ENCODE assay signal across 1 cellular context in the genomic region with DNA sequence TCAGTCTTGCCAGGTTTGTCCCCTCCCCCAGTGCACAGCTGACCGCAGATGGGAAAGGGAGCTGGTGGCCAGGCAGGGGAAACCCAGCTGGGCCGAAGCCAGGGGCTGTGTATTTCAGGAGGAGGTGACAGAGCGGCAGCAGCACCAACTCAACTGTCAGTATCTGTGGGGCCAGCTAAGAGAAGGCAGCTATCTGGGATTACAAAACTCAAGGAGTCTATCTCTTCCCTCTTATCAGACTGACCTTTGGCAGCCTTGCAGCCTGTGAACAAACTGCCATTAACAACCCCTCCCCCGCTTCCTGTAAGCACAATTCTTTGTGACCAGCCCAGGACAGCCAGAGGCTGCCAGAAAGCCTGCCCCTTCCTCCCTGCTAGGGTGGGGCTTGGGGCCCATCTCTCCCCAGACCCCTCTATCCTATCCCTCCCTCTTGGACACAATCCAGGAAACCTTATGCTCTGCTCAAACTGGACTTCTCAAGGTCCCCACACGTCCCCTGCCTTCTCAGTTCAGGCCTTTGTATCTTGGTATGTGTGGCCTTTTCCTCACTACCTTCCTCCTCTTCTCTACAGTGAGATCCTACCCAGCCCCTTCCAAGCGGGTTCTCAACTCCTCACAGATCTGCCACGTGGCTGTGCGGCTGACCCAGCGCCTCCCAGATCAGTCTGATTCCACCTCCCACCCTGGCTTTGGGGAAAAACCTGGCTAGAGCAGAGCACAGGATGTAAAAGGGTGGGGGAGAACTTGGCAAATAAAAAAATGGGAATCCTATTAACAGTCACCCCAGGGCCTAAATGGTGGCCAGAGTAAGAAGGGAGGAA.
TF ChIP-seq lines count a peak whose summit lies in the region.

No MANE protein-coding gene starts in this region.

TF ChIP-seq in HepG2, 621 proteins besides CTCF, POLR2A, EP300 and RAD21 (continued from another document and continues in another):
- TF ChIP-seq, protein P1, sequence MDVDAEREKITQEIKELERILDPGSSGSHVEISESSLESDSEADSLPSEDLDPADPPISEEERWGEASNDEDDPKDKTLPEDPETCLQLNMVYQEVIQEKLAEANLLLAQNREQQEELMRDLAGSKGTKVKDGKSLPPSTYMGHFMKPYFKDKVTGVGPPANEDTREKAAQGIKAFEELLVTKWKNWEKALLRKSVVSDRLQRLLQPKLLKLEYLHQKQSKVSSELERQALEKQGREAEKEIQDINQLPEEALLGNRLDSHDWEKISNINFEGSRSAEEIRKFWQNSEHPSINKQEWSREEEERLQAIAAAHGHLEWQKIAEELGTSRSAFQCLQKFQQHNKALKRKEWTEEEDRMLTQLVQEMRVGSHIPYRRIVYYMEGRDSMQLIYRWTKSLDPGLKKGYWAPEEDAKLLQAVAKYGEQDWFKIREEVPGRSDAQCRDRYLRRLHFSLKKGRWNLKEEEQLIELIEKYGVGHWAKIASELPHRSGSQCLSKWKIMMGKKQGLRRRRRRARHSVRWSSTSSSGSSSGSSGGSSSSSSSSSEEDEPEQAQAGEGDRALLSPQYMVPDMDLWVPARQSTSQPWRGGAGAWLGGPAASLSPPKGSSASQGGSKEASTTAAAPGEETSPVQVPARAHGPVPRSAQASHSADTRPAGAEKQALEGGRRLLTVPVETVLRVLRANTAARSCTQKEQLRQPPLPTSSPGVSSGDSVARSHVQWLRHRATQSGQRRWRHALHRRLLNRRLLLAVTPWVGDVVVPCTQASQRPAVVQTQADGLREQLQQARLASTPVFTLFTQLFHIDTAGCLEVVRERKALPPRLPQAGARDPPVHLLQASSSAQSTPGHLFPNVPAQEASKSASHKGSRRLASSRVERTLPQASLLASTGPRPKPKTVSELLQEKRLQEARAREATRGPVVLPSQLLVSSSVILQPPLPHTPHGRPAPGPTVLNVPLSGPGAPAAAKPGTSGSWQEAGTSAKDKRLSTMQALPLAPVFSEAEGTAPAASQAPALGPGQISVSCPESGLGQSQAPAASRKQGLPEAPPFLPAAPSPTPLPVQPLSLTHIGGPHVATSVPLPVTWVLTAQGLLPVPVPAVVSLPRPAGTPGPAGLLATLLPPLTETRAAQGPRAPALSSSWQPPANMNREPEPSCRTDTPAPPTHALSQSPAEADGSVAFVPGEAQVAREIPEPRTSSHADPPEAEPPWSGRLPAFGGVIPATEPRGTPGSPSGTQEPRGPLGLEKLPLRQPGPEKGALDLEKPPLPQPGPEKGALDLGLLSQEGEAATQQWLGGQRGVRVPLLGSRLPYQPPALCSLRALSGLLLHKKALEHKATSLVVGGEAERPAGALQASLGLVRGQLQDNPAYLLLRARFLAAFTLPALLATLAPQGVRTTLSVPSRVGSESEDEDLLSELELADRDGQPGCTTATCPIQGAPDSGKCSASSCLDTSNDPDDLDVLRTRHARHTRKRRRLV (CRISPR knock-in tag; IDR thresholded peaks at IDR 0.05), result peak; percentile 72; the same call in 1 of the 2 replicates
- TF ChIP-seq ZNF776 (CRISPR knock-in tag; IDR thresholded peaks at IDR 0.05), result peak; percentile 54; the same call in 1 of the 2 replicates
- TF ChIP-seq MAZ (IDR thresholded peaks at IDR 0.05; ENCODE audit: borderline replicate concordance, low read depth, low read length), result peak; percentile 86; the same call in 1 of the 2 replicates
- TF ChIP-seq MAZ (CRISPR knock-in tag; IDR thresholded peaks at IDR 0.05; ENCODE audit: low read depth), result peak; percentile 96
- no peak; the same call in 1 of the 2 replicates for TF ChIP-seq NFYC (CRISPR knock-in tag; IDR thresholded peaks at IDR 0.05)
- no peak for TF ChIP-seq ZNF546 (CRISPR knock-in tag; conservative IDR thresholded peaks at IDR 0.05)
- TF ChIP-seq, protein P2, sequence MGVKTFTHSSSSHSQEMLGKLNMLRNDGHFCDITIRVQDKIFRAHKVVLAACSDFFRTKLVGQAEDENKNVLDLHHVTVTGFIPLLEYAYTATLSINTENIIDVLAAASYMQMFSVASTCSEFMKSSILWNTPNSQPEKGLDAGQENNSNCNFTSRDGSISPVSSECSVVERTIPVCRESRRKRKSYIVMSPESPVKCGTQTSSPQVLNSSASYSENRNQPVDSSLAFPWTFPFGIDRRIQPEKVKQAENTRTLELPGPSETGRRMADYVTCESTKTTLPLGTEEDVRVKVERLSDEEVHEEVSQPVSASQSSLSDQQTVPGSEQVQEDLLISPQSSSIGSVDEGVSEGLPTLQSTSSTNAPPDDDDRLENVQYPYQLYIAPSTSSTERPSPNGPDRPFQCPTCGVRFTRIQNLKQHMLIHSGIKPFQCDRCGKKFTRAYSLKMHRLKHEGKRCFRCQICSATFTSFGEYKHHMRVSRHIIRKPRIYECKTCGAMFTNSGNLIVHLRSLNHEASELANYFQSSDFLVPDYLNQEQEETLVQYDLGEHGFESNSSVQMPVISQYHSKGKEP (CRISPR knock-in tag; IDR thresholded peaks at IDR 0.05), result peak; percentile 21; the same call in 1 of the 2 replicates
- peak; percentile 24 for TF ChIP-seq TFDP2 (CRISPR knock-in tag; IDR thresholded peaks at IDR 0.05)
- TF ChIP-seq ZNF646 (CRISPR knock-in tag; IDR thresholded peaks at IDR 0.05), result peak; percentile 32; the same call in 1 of the 2 replicates
- TF ChIP-seq PREB (CRISPR knock-in tag; IDR thresholded peaks at IDR 0.05), result no peak
- no peak for TF ChIP-seq HCFC1 (IDR thresholded peaks at IDR 0.05; ENCODE audit: low read depth, low read length)
- TF ChIP-seq, protein P3, sequence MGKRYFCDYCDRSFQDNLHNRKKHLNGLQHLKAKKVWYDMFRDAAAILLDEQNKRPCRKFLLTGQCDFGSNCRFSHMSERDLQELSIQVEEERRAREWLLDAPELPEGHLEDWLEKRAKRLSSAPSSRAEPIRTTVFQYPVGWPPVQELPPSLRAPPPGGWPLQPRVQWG (CRISPR knock-in tag; IDR thresholded peaks at IDR 0.05; ENCODE audit: borderline replicate concordance, low read depth), result no peak
- TF ChIP-seq, protein P4, sequence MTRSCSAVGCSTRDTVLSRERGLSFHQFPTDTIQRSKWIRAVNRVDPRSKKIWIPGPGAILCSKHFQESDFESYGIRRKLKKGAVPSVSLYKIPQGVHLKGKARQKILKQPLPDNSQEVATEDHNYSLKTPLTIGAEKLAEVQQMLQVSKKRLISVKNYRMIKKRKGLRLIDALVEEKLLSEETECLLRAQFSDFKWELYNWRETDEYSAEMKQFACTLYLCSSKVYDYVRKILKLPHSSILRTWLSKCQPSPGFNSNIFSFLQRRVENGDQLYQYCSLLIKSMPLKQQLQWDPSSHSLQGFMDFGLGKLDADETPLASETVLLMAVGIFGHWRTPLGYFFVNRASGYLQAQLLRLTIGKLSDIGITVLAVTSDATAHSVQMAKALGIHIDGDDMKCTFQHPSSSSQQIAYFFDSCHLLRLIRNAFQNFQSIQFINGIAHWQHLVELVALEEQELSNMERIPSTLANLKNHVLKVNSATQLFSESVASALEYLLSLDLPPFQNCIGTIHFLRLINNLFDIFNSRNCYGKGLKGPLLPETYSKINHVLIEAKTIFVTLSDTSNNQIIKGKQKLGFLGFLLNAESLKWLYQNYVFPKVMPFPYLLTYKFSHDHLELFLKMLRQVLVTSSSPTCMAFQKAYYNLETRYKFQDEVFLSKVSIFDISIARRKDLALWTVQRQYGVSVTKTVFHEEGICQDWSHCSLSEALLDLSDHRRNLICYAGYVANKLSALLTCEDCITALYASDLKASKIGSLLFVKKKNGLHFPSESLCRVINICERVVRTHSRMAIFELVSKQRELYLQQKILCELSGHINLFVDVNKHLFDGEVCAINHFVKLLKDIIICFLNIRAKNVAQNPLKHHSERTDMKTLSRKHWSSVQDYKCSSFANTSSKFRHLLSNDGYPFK (CRISPR knock-in tag; IDR thresholded peaks at IDR 0.05; ENCODE audit: borderline replicate concordance), result peak; percentile 56; the same call in 1 of the 2 replicates
- TF ChIP-seq ZXDC (CRISPR knock-in tag; IDR thresholded peaks at IDR 0.05), result peak; percentile 92
- TF ChIP-seq JUNB (CRISPR knock-in tag; IDR thresholded peaks at IDR 0.05; ENCODE audit: borderline replicate concordance), result no peak
- TF ChIP-seq, protein P5, sequence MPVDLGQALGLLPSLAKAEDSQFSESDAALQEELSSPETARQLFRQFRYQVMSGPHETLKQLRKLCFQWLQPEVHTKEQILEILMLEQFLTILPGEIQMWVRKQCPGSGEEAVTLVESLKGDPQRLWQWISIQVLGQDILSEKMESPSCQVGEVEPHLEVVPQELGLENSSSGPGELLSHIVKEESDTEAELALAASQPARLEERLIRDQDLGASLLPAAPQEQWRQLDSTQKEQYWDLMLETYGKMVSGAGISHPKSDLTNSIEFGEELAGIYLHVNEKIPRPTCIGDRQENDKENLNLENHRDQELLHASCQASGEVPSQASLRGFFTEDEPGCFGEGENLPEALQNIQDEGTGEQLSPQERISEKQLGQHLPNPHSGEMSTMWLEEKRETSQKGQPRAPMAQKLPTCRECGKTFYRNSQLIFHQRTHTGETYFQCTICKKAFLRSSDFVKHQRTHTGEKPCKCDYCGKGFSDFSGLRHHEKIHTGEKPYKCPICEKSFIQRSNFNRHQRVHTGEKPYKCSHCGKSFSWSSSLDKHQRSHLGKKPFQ (CRISPR knock-in tag; IDR thresholded peaks at IDR 0.05; ENCODE audit: insufficient replicate concordance), result no peak
- TF ChIP-seq ZEB1 (IDR thresholded peaks at IDR 0.05; ENCODE audit: insufficient replicate concordance, low read depth), result no peak
- peak; percentile 100 for TF ChIP-seq ZNF746 (CRISPR knock-in tag; IDR thresholded peaks at IDR 0.05)
- TF ChIP-seq ZNF615 (CRISPR knock-in tag; IDR thresholded peaks at IDR 0.05; ENCODE audit: borderline replicate concordance), result peak; percentile 79; the same call in 1 of the 2 replicates
- TF ChIP-seq ZNF337 (CRISPR knock-in tag; IDR thresholded peaks at IDR 0.05; ENCODE audit: borderline replicate concordance, low read depth), result no peak
- no peak; the same call in none of the 2 replicates for TF ChIP-seq ZNF777 (CRISPR knock-in tag; IDR thresholded peaks at IDR 0.05)
